Comparison of ENCODE assay signal across 9 cellular contexts in genomic region chr18:47932170-47932569, GRCh38. TPM values are rescaled to one million over a fixed set of nuclear protein-coding genes. Genes with fewer than 3 reads are reported as not detected.
DNase-seq lines count a peak whose midpoint lies in the region; ATAC-seq and TF ChIP-seq lines count a peak whose summit lies in the region.
"Had no signal": no experiment of that assay in that cellular context is flagged by ENCODE, and none has a peak within 500 bp of the region (broad histone marks: within the 10 kb centered on the region; RNA-seq: fewer than 3 reads in every experiment).

No MANE protein-coding gene starts in this region.

- peak overlapping the region; percentile 92 for H3K4me3 Mint-ChIP-seq in T-helper 2 cell treated with Interferon-gamma antibody and Interleukin-4, amounts not matched to agents 5 μg/mL and 100 μg/mL, for 36 hours
- peak overlapping the region; percentile 80 for H3K4me3 Mint-ChIP-seq in stimulated activated effector memory CD8-positive, alpha-beta T cell treated with anti-CD3 and anti-CD28 coated beads, Interleukin-12 subunit alpha, Interleukin-12 subunit beta, amount 100 ng/mL, for 72 hours

- H3K27me3 ChIP-seq in SJCRH30 = no peaks in the 10 kb centered on the region
- H3K27me3 ChIP-seq in foreskin keratinocyte = no peaks in the 10 kb centered on the region
- no peaks in the 10 kb centered on the region for H3K27me3 ChIP-seq in BE2C

- H3K27me3 Mint-ChIP-seq in T-helper 2 cell treated with Interferon-gamma antibody and Interleukin-4, amounts not matched to agents 5 μg/mL and 100 μg/mL, for 36 hours (ENCODE audit: low read depth) = no peaks in the 10 kb centered on the region

- H3K27ac Mint-ChIP-seq in T-helper 2 cell treated with Interferon-gamma antibody and Interleukin-4, amounts not matched to agents 5 μg/mL and 100 μg/mL, for 36 hours = peak overlapping the region; percentile 96
- H3K27ac Mint-ChIP-seq in stimulated activated effector memory CD8-positive, alpha-beta T cell treated with anti-CD3 and anti-CD28 coated beads, Interleukin-12 subunit alpha, Interleukin-12 subunit beta, amount 100 ng/mL, for 72 hours = peak overlapping the region; percentile 85

- no peaks in the 10 kb centered on the region for H3K36me3 ChIP-seq in SJCRH30
- no peaks in the 10 kb centered on the region for H3K36me3 ChIP-seq in BE2C

- H3K4me1 Mint-ChIP-seq in T-helper 2 cell treated with Interferon-gamma antibody and Interleukin-4, amounts not matched to agents 5 μg/mL and 100 μg/mL, for 36 hours (ENCODE audit: low read depth) = peaks cover 27% of the 10 kb centered on the region
- H3K4me1 Mint-ChIP-seq in stimulated activated effector memory CD8-positive, alpha-beta T cell treated with anti-CD3 and anti-CD28 coated beads, Interleukin-12 subunit alpha, Interleukin-12 subunit beta, amount 100 ng/mL, for 72 hours = peaks cover 41% of the 10 kb centered on the region

- peaks cover 14% of the 10 kb centered on the region for H3K36me3 Mint-ChIP-seq in T-helper 2 cell treated with Interferon-gamma antibody and Interleukin-4, amounts not matched to agents 5 μg/mL and 100 μg/mL, for 36 hours (ENCODE audit: low read depth)
- peaks cover 24% of the 10 kb centered on the region for H3K36me3 Mint-ChIP-seq in stimulated activated effector memory CD8-positive, alpha-beta T cell treated with anti-CD3 and anti-CD28 coated beads, Interleukin-12 subunit alpha, Interleukin-12 subunit beta, amount 100 ng/mL, for 72 hours

- peak overlapping the region; percentile 79 for H3K4me3 ChIP-seq in SJCRH30
- H3K4me3 ChIP-seq in BE2C (ENCODE audit: low read depth, low read length) = no peak overlapping the region

- ATAC-seq in foreskin keratinocyte (no peak), HG02884 (IDR thresholded peaks at IDR 0.05; ENCODE audit: unreplicated experiment) (no peak)
- no peak for ATAC-seq in stimulated activated effector memory CD8-positive, alpha-beta T cell treated with anti-CD3 and anti-CD28 coated beads, Interleukin-12 subunit alpha, Interleukin-12 subunit beta, amount 100 ng/mL, for 72 hours

- H3K4me1 ChIP-seq in SJCRH30 = 0 out of 2 replicates have a peak, but pooled peaks cover 9% of the 10 kb centered on the region
- H3K4me1 ChIP-seq in foreskin keratinocyte = peaks cover 6% of the 10 kb centered on the region
- no peaks in the 10 kb centered on the region for H3K4me1 ChIP-seq in BE2C

- TF ChIP-seq CTCF in foreskin keratinocyte (conservative IDR thresholded peaks at IDR 0.05) = no peak
- TF ChIP-seq CTCF in BE2C (IDR thresholded peaks at IDR 0.05; ENCODE audit: low read depth, low read length) = no peak

- H3K9me3 Mint-ChIP-seq in T-helper 2 cell treated with Interferon-gamma antibody and Interleukin-4, amounts not matched to agents 5 μg/mL and 100 μg/mL, for 36 hours = no peaks in the 10 kb centered on the region
- H3K9me3 Mint-ChIP-seq in stimulated activated effector memory CD8-positive, alpha-beta T cell treated with anti-CD3 and anti-CD28 coated beads, Interleukin-12 subunit alpha, Interleukin-12 subunit beta, amount 100 ng/mL, for 72 hours = no peaks in the 10 kb centered on the region

- H3K27ac ChIP-seq in SJCRH30 = no peak overlapping the region; the same call in 1 of the 2 replicates
- H3K27ac ChIP-seq in foreskin keratinocyte = peak overlapping the region; percentile 93

- no peaks in the 10 kb centered on the region for H3K9me3 ChIP-seq in SJCRH30 (replicated peaks)
- no peaks in the 10 kb centered on the region for H3K9me3 ChIP-seq in BE2C

- no peak for DNase-seq in T-helper 2 cell treated with Interferon-gamma antibody and Interleukin-4, amounts not matched to agents 5 μg/mL and 100 μg/mL, for 36 hours (ENCODE audit: low spot score)
- DNase-seq in T-helper 2 cell (no peak), SJCRH30 (no peak), foreskin keratinocyte (no peak), nucleus accumbens (lab: John Stamatoyannopoulos, UW) (no peak), BE2C (no peak)
- no peak for DNase-seq in stimulated activated effector memory CD8-positive, alpha-beta T cell treated with anti-CD3 and anti-CD28 coated beads, Interleukin-12 subunit alpha, Interleukin-12 subunit beta, amount 100 ng/mL, for 72 hours (ENCODE audit: low spot score in 2 of 2)
- DNase-seq: hippocampal formation had no signal

RNA-seq across cellular contexts. Expression of gene SMAD2, which starts 1.7 kb away (rescaled TPM):
- 67.4 and 69.8 TPM in 2 replicates for total RNA-seq in SJCRH30 (2014; rRNA removed; shearing (Covaris generic))
- 110 and 118 TPM in 2 replicates for total RNA-seq in foreskin keratinocyte
- polyA plus RNA-seq in foreskin keratinocyte = 32.3 and 33.6 TPM in 2 replicates
- 33.8 TPM for polyA plus RNA-seq in BE2C (2012; ENCODE audit: insufficient read depth, insufficient read length, low read depth)
